9 cellular contexts compared by ENCODE assay signal in the genomic region with DNA sequence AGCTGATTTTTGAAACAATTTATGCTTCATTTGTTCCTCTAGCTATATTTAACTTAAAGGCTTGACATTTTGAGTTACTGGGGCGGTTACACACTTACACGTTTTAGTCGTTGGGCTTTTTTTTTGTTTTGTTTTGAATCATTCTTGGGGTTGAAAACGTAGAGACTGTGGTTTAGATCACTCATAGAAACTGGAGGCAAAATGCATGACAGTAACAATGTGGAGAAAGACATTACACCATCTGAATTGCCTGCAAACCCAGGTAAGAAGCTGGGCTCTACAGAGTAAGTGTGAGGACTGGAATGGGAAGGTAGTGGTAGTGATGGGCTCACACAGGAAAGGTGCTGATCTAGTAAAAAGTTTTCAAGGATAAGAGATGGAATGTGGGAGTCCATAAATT. TPM values are rescaled to one million over a fixed set of nuclear protein-coding genes. Genes with fewer than 3 reads are reported as not detected.
DNase-seq lines count a peak whose midpoint lies in the region; ATAC-seq and TF ChIP-seq lines count a peak whose summit lies in the region.
"Had no signal": no experiment of that assay in that cellular context is flagged by ENCODE, and none has a peak within 500 bp of the region (broad histone marks: within the 10 kb centered on the region; RNA-seq: fewer than 3 reads in every experiment).

A gene with protein sequence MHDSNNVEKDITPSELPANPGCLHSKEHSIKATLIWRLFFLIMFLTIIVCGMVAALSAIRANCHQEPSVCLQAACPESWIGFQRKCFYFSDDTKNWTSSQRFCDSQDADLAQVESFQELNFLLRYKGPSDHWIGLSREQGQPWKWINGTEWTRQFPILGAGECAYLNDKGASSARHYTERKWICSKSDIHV (plus strand): TSS at position 180 of the 400 bp plus-strand sequence. CDS start 22 bp downstream, at position 202.

- DNase-seq in right cardiac atrium, result no peak
- no peak for DNase-seq in Right ventricle myocardium superior
- peak; percentile 41 for DNase-seq in activated naive CD4-positive, alpha-beta T cell treated with anti-CD3 and anti-CD28 coated beads, Interleukin-2, amount 50 U/mL, for 16 hours
- DNase-seq in upper lobe of right lung, result no peak
- no peak for DNase-seq in stimulated activated CD8-positive, alpha-beta memory T cell treated with anti-CD3 and anti-CD28 coated beads, Interleukin-4, amount 100 ng/mL, for 48 hours
- DNase-seq in MG63, result no peak
- DNase-seq in NCI-H345 treated with DMSO at 0.1 percent for 48 hours (lab: John Stamatoyannopoulos, UW; ENCODE audit: unreplicated experiment), result no peak

- H3K27me3 ChIP-seq in right cardiac atrium (ENCODE audit: control insufficient read depth, insufficient read depth) (no peaks in the 10 kb centered on the region), upper lobe of right lung (no peaks in the 10 kb centered on the region), MG63 (no peaks in the 10 kb centered on the region)

- H3K4me1 ChIP-seq in right cardiac atrium (ENCODE audit: control insufficient read depth, insufficient read depth, low read length) (peaks cover 6% of the 10 kb centered on the region), upper lobe of right lung (peaks cover 8% of the 10 kb centered on the region)

- TF ChIP-seq CTCF in upper lobe of right lung (IDR thresholded peaks at IDR 0.05), result no peak

- WGBS in right cardiac atrium, result 89% methylated on average over 4 of the region's 4 CpGs

- no peaks in the 10 kb centered on the region for H3K9me3 ChIP-seq in right cardiac atrium (ENCODE audit: control insufficient read depth, low read length)
- no peaks in the 10 kb centered on the region for H3K9me3 ChIP-seq in upper lobe of right lung
- no peaks in the 10 kb centered on the region for H3K9me3 ChIP-seq in MG63

- ATAC-seq in right cardiac atrium, result no peak
- no peak for ATAC-seq in Right ventricle myocardium superior (ENCODE audit: poor library complexity)
- peak; percentile 47 for ATAC-seq in HG03280 (IDR thresholded peaks at IDR 0.05; ENCODE audit: unreplicated experiment)
- no peak for ATAC-seq in upper lobe of right lung

- H3K4me3 ChIP-seq in right cardiac atrium (ENCODE audit: low read length), result no peak within 1 kb of the TSS
- peak within 1 kb of the TSS; percentile 23 for H3K4me3 ChIP-seq in upper lobe of right lung
- H3K4me3 ChIP-seq in MG63, result no peak within 1 kb of the TSS

- H3K36me3 ChIP-seq in upper lobe of right lung, result peaks cover 8% of the 10 kb centered on the region
- peaks cover 6% of the 10 kb centered on the region for H3K36me3 ChIP-seq in MG63

- H3K27ac ChIP-seq in right cardiac atrium (ENCODE audit: low read length) (no peak within 1 kb of the TSS), upper lobe of right lung (no peak within 1 kb of the TSS)
- H3K27ac ChIP-seq: C4-2B had no signal

- intact Hi-C loops in right cardiac atrium (cut with DNase I) (no loop called here), Right ventricle myocardium superior (cut with DNase I) (no loop called here), upper lobe of right lung (cut with DNase I) (no loop called here)

RNA-seq across cellular contexts. Expression of the gene that starts here (rescaled TPM):
- total RNA-seq in right cardiac atrium (10 to 100 TPM in 3 of 4 donors, 1 to 10 TPM in 1; 9.6 to 17.8 (median 12.9) TPM), Right ventricle myocardium superior (4.5 TPM), upper lobe of right lung (12.9 TPM)
- 3.1 TPM for polyA plus RNA-seq in right cardiac atrium
- 0.23 and 3.5 TPM in 2 replicates for total RNA-seq in MG63 (2014; rRNA removed; shearing (Covaris generic); ENCODE audit: low replicate concordance)
